In genomic region chr13:61684976-61685682, GRCh38 we compare ENCODE assay signal across 20 cellular contexts.
"Had no signal": no experiment of that assay in that cellular context is flagged by ENCODE, and none has a peak within 500 bp of the region (broad histone marks: within the 10 kb centered on the region; RNA-seq: fewer than 3 reads in every experiment).

No MANE protein-coding gene starts in this region.

- H3K27me3 ChIP-seq: MG63, SJSA1 had no signal

- H3K9me3 ChIP-seq: MG63, SJSA1 had no signal

- DNase-seq: IMR-90, KG1, MG63, NCI-H1436, NCI-H187, NCI-H2029, NCI-H2081 treated with DMSO at 0.1 percent for 48 hours, NCI-H2171, NCI-H226, NCI-H446, NCI-H510A, NCI-H524 treated with DMSO at 0.1 percent for 48 hours, NCI-H774, Right ventricle myocardium superior, RPMI8226, SIG-M5, SW 1271 had no signal

- H3K27ac ChIP-seq: SJSA1, SK-N-MC had no signal

- H3K4me1 ChIP-seq: SJSA1 had no signal

- FAIRE-seq: RCC 7860 had no signal

- H3K4me3 ChIP-seq: MG63, SJSA1, SK-N-MC had no signal

- H3K36me3 ChIP-seq: MG63, SJSA1 had no signal
